In genomic region chr5:168822248-168822744, GRCh38 we compare ENCODE assay signal across 21 cellular contexts.
DNase-seq lines count a peak whose midpoint lies in the region; ATAC-seq lines count a peak whose summit lies in the region.
"Had no signal": no experiment of that assay in that cellular context is flagged by ENCODE, and none has a peak within 500 bp of the region (broad histone marks: within the 10 kb centered on the region; RNA-seq: fewer than 3 reads in every experiment).

No MANE protein-coding gene starts in this region.

- WGBS in right cardiac atrium, result 55% methylated on average over 4 of the region's 4 CpGs

- peaks cover 12% of the 10 kb centered on the region for H3K4me1 Mint-ChIP-seq in activated CD4-positive, alpha-beta T cell treated with anti-CD3 and anti-CD28 coated beads, Interleukin-2, amount 10 ng/mL, durations not matched to agents 24 days and 14 days
- H3K4me1 Mint-ChIP-seq in activated T-helper 1 cell treated with anti-CD3 and anti-CD28 coated beads, Interleukin-12 subunit alpha, Interleukin-12 subunit beta, Interleukin-2, Interleukin-4 antibody, amounts not matched to agents 30 ng/mL and 10 ng/mL and 1 ng/mL, durations not matched to agents 14 hours and 24 hours and 36 hours (ENCODE audit: low read depth), result peaks cover 12% of the 10 kb centered on the region
- H3K4me1 Mint-ChIP-seq: CD4-positive, alpha-beta memory T cell; central memory CD8-positive, alpha-beta T cell had no signal

- intact Hi-C loops in activated CD4-positive, alpha-beta T cell treated with anti-CD3 and anti-CD28 coated beads, Interleukin-2, amount 10 ng/mL, durations not matched to agents 24 days and 14 days (cut with micrococcal nuclease), result loop anchor here (1.0 kb wide), 2 partner anchors 20 to 28 kb away; no protein-coding TSS in a partner anchor
- intact Hi-C loops in activated T-helper 1 cell treated with anti-CD3 and anti-CD28 coated beads, Interleukin-12 subunit alpha, Interleukin-12 subunit beta, Interleukin-2, Interleukin-4 antibody, amounts not matched to agents 30 ng/mL and 10 ng/mL and 1 ng/mL, durations not matched to agents 14 hours and 24 hours and 36 hours (cut with micrococcal nuclease), result loop anchor here (2.0 kb wide), 1 partner anchor 19 kb away; no protein-coding TSS in a partner anchor
- intact Hi-C loops in right cardiac atrium (cut with DNase I), result no loop called here

- no peak overlapping the region for H3K4me3 Mint-ChIP-seq in activated CD4-positive, alpha-beta T cell treated with anti-CD3 and anti-CD28 coated beads, Interleukin-2, amount 10 ng/mL, durations not matched to agents 24 days and 14 days
- no peak overlapping the region for H3K4me3 Mint-ChIP-seq in activated T-helper 1 cell treated with anti-CD3 and anti-CD28 coated beads, Interleukin-12 subunit alpha, Interleukin-12 subunit beta, Interleukin-2, Interleukin-4 antibody, amounts not matched to agents 30 ng/mL and 10 ng/mL and 1 ng/mL, durations not matched to agents 14 hours and 24 hours and 36 hours
- H3K4me3 Mint-ChIP-seq: CD4-positive, alpha-beta memory T cell; central memory CD8-positive, alpha-beta T cell; dendritic cell treated with granulocyte-macrophage colony-stimulating factor and Interleukin-4, amounts not matched to agents 40 ng/mL and 50 ng/mL, for 4 days had no signal

- no peak for DNase-seq in activated CD4-positive, alpha-beta T cell treated with anti-CD3 and anti-CD28 coated beads, Interleukin-2, amount 10 ng/mL, durations not matched to agents 24 days and 14 days
- DNase-seq in activated CD4-positive, alpha-beta T cell treated with anti-CD3 and anti-CD28 coated beads, Interleukin-2, amount 50 U/mL, for 48 hours, result no peak
- no peak for DNase-seq in activated T-helper 1 cell treated with anti-CD3 and anti-CD28 coated beads, Interleukin-12 subunit alpha, Interleukin-12 subunit beta, Interleukin-2, Interleukin-4 antibody, amounts not matched to agents 30 ng/mL and 10 ng/mL and 1 ng/mL, durations not matched to agents 14 hours and 24 hours and 36 hours (ENCODE audit: low spot score)
- DNase-seq in right cardiac atrium, result peak in 1 of 3 donors; percentile 64
- no peak for DNase-seq in DMS 273 (lab: John Stamatoyannopoulos, UW; ENCODE audit: unreplicated experiment)
- DNase-seq in NCI-H69 (lab: John Stamatoyannopoulos, UW), result no peak
- DNase-seq: AML-193; CD4-positive, alpha-beta memory T cell; esophagus squamous epithelium; H7; Karpas-422; NCI-H1436; NCI-H82 had no signal

- peaks cover 11% of the 10 kb centered on the region for H3K4me1 ChIP-seq in right cardiac atrium (ENCODE audit: control insufficient read depth, insufficient read depth, low read length)

- ATAC-seq in GM18868 (IDR thresholded peaks at IDR 0.05; ENCODE audit: unreplicated experiment) (peak; percentile 72), right cardiac atrium (peak; percentile 56 to 72), HG02588 (IDR thresholded peaks at IDR 0.05; ENCODE audit: unreplicated experiment) (no peak)
- ATAC-seq: activated CD4-positive, CD25-positive, alpha-beta regulatory T cell treated with anti-CD3 and anti-CD28 coated beads, Interleukin-2, amount 50 U/mL, for 24 hours had no signal

- H3K27me3 Mint-ChIP-seq in activated CD4-positive, alpha-beta T cell treated with anti-CD3 and anti-CD28 coated beads, Interleukin-2, amount 10 ng/mL, durations not matched to agents 24 days and 14 days, result peaks cover 4% of the 10 kb centered on the region
- peaks cover 7% of the 10 kb centered on the region for H3K27me3 Mint-ChIP-seq in activated T-helper 1 cell treated with anti-CD3 and anti-CD28 coated beads, Interleukin-12 subunit alpha, Interleukin-12 subunit beta, Interleukin-2, Interleukin-4 antibody, amounts not matched to agents 30 ng/mL and 10 ng/mL and 1 ng/mL, durations not matched to agents 14 hours and 24 hours and 36 hours (ENCODE audit: insufficient read depth)

- no peaks in the 10 kb centered on the region for H3K9me3 ChIP-seq in right cardiac atrium (ENCODE audit: control insufficient read depth, low read length)
- H3K9me3 ChIP-seq: esophagus squamous epithelium, neutrophil, tibial nerve had no signal

- no peak overlapping the region for H3K4me3 ChIP-seq in right cardiac atrium (ENCODE audit: low read length)
- H3K4me3 ChIP-seq: esophagus squamous epithelium, hepatocyte, tibial nerve had no signal

- H3K9me3 Mint-ChIP-seq in activated CD4-positive, alpha-beta T cell treated with anti-CD3 and anti-CD28 coated beads, Interleukin-2, amount 10 ng/mL, durations not matched to agents 24 days and 14 days, result peaks cover 4% of the 10 kb centered on the region
- no peaks in the 10 kb centered on the region for H3K9me3 Mint-ChIP-seq in activated T-helper 1 cell treated with anti-CD3 and anti-CD28 coated beads, Interleukin-12 subunit alpha, Interleukin-12 subunit beta, Interleukin-2, Interleukin-4 antibody, amounts not matched to agents 30 ng/mL and 10 ng/mL and 1 ng/mL, durations not matched to agents 14 hours and 24 hours and 36 hours
- H3K9me3 Mint-ChIP-seq: central memory CD8-positive, alpha-beta T cell; dendritic cell treated with granulocyte-macrophage colony-stimulating factor and Interleukin-4, amounts not matched to agents 40 ng/mL and 50 ng/mL, for 4 days had no signal

- H3K36me3 Mint-ChIP-seq in activated CD4-positive, alpha-beta T cell treated with anti-CD3 and anti-CD28 coated beads, Interleukin-2, amount 10 ng/mL, durations not matched to agents 24 days and 14 days (ENCODE audit: low read depth), result no peaks in the 10 kb centered on the region
- no peaks in the 10 kb centered on the region for H3K36me3 Mint-ChIP-seq in activated T-helper 1 cell treated with anti-CD3 and anti-CD28 coated beads, Interleukin-12 subunit alpha, Interleukin-12 subunit beta, Interleukin-2, Interleukin-4 antibody, amounts not matched to agents 30 ng/mL and 10 ng/mL and 1 ng/mL, durations not matched to agents 14 hours and 24 hours and 36 hours (ENCODE audit: low read depth)
- H3K36me3 Mint-ChIP-seq: CD4-positive, alpha-beta memory T cell had no signal

- H3K27me3 ChIP-seq in right cardiac atrium (ENCODE audit: control insufficient read depth, insufficient read depth), result no peaks in the 10 kb centered on the region
- H3K27me3 ChIP-seq: hepatocyte, neutrophil, tibial nerve had no signal

- peak overlapping the region; percentile 92 for H3K27ac Mint-ChIP-seq in activated CD4-positive, alpha-beta T cell treated with anti-CD3 and anti-CD28 coated beads, Interleukin-2, amount 10 ng/mL, durations not matched to agents 24 days and 14 days
- H3K27ac Mint-ChIP-seq in activated T-helper 1 cell treated with anti-CD3 and anti-CD28 coated beads, Interleukin-12 subunit alpha, Interleukin-12 subunit beta, Interleukin-2, Interleukin-4 antibody, amounts not matched to agents 30 ng/mL and 10 ng/mL and 1 ng/mL, durations not matched to agents 14 hours and 24 hours and 36 hours, result peak overlapping the region; percentile 5
- H3K27ac Mint-ChIP-seq: CD4-positive, alpha-beta memory T cell; dendritic cell treated with granulocyte-macrophage colony-stimulating factor and Interleukin-4, amounts not matched to agents 40 ng/mL and 50 ng/mL, for 4 days had no signal

- no peak overlapping the region for H3K27ac ChIP-seq in right cardiac atrium (ENCODE audit: low read length)
- H3K27ac ChIP-seq: esophagus squamous epithelium, hepatocyte, neutrophil, tibial nerve had no signal

Comparison
In these comparisons a context has a peak if more than half of its experiments do, and no peak if none do; other contexts are left out.
1. intact Hi-C loops: an anchor here in activated CD4-positive, alpha-beta T cell treated with anti-CD3 and anti-CD28 coated beads, Interleukin-2, amount 10 ng/mL, durations not matched to agents 24 days and 14 days (1.0 kb wide) and activated T-helper 1 cell treated with anti-CD3 and anti-CD28 coated beads, Interleukin-12 subunit alpha, Interleukin-12 subunit beta, Interleukin-2, Interleukin-4 antibody, amounts not matched to agents 30 ng/mL and 10 ng/mL and 1 ng/mL, durations not matched to agents 14 hours and 24 hours and 36 hours (2.0 kb wide); none called in right cardiac atrium.